In genomic region chr15:56844892-56845291, GRCh38 we compare ENCODE assay signal across 19 cellular contexts.
"Had no signal": no experiment of that assay in that cellular context is flagged by ENCODE, and none has a peak within 500 bp of the region (broad histone marks: within the 10 kb centered on the region; RNA-seq: fewer than 3 reads in every experiment).

No MANE protein-coding gene starts in this region.

- DNase-seq: activated CD4-positive, alpha-beta T cell treated with anti-CD3 and anti-CD28 coated beads, Interleukin-2, amount 50 U/mL, for 48 hours; activated gamma-delta T cell; adrenal gland; cerebellar nuclear complex; effector memory CD8-positive, alpha-beta T cell; left cardiac atrium; lower lobe of right lung; pancreas; sigmoid colon; spleen; stimulated activated CD4-positive, alpha-beta T cell treated with anti-CD3 and anti-CD28 coated beads, Interleukin-4, amount 100 ng/mL, for 4 hours; stimulated activated naive B cell treated with anti-CD40 and anti-IgM and Interleukin-4, amounts not matched to agents 10 μg/mL and 1 μg/mL and 100 μg/mL, for 72 hours; T1000; WERI-Rb-1 had no signal

- H3K4me3 ChIP-seq: adrenal gland, breast epithelium, lower lobe of right lung, pancreas, sigmoid colon, spleen, thoracic aorta had no signal

- H3K4me3 Mint-ChIP-seq: effector memory CD8-positive, alpha-beta T cell; natural killer cell treated with Interleukin-12 subunit alpha and Interleukin-12 subunit beta and Interleukin-15 and Interleukin-18, amount 100 ng/mL, for 72 hours; stimulated activated naive B cell treated with anti-CD40 and anti-IgM and Interleukin-4, amounts not matched to agents 10 μg/mL and 1 μg/mL and 100 μg/mL, for 72 hours had no signal

- H3K27me3 ChIP-seq: adrenal gland, breast epithelium, neutrophil, pancreas, sigmoid colon, spleen had no signal

- H3K9me3 Mint-ChIP-seq: activated naive CD4-positive, alpha-beta T cell treated with anti-CD3 and anti-CD28 coated beads, Interleukin-2, amount 50 U/mL, for 72 hours; effector memory CD8-positive, alpha-beta T cell; natural killer cell treated with Interleukin-12 subunit alpha and Interleukin-12 subunit beta and Interleukin-15 and Interleukin-18, amount 100 ng/mL, for 72 hours; stimulated activated naive B cell treated with anti-CD40 and anti-IgM and Interleukin-4, amounts not matched to agents 10 μg/mL and 1 μg/mL and 100 μg/mL, for 72 hours had no signal

- H3K36me3 Mint-ChIP-seq: activated naive CD4-positive, alpha-beta T cell treated with anti-CD3 and anti-CD28 coated beads, Interleukin-2, amount 50 U/mL, for 72 hours; natural killer cell treated with Interleukin-12 subunit alpha and Interleukin-12 subunit beta and Interleukin-15 and Interleukin-18, amount 100 ng/mL, for 72 hours had no signal

- H3K4me1 ChIP-seq: adrenal gland, breast epithelium, lower lobe of right lung, pancreas, sigmoid colon, spleen had no signal

- H3K4me1 Mint-ChIP-seq: stimulated activated naive B cell treated with anti-CD40 and anti-IgM and Interleukin-4, amounts not matched to agents 10 μg/mL and 1 μg/mL and 100 μg/mL, for 72 hours had no signal

- H3K36me3 ChIP-seq: adrenal gland, breast epithelium, lower lobe of right lung, neutrophil, pancreas, spleen, thoracic aorta, WERI-Rb-1 had no signal

- H3K27ac ChIP-seq: adrenal gland, breast epithelium, lower lobe of right lung, neutrophil, pancreas, sigmoid colon, spleen, thoracic aorta, WERI-Rb-1 had no signal

- H3K27ac Mint-ChIP-seq: activated naive CD4-positive, alpha-beta T cell treated with anti-CD3 and anti-CD28 coated beads, Interleukin-2, amount 50 U/mL, for 72 hours; effector memory CD8-positive, alpha-beta T cell; natural killer cell treated with Interleukin-12 subunit alpha and Interleukin-12 subunit beta and Interleukin-15 and Interleukin-18, amount 100 ng/mL, for 72 hours; stimulated activated naive B cell treated with anti-CD40 and anti-IgM and Interleukin-4, amounts not matched to agents 10 μg/mL and 1 μg/mL and 100 μg/mL, for 72 hours had no signal

- H3K9me3 ChIP-seq: adrenal gland, breast epithelium, lower lobe of right lung, neutrophil, pancreas, sigmoid colon, spleen, thoracic aorta had no signal

- H3K27me3 Mint-ChIP-seq: natural killer cell treated with Interleukin-12 subunit alpha and Interleukin-12 subunit beta and Interleukin-15 and Interleukin-18, amount 100 ng/mL, for 72 hours; stimulated activated naive B cell treated with anti-CD40 and anti-IgM and Interleukin-4, amounts not matched to agents 10 μg/mL and 1 μg/mL and 100 μg/mL, for 72 hours had no signal
